Comparison of ENCODE assay signal across 15 cellular contexts in genomic region chrX:113529425-113530013, GRCh38.
DNase-seq lines count a peak whose midpoint lies in the region; ATAC-seq lines count a peak whose summit lies in the region.
"Had no signal": no experiment of that assay in that cellular context is flagged by ENCODE, and none has a peak within 500 bp of the region (broad histone marks: within the 10 kb centered on the region; RNA-seq: fewer than 3 reads in every experiment).

No MANE protein-coding gene starts in this region.

- H3K4me1 Mint-ChIP-seq in naive B cell: no peaks in the 10 kb centered on the region

- in situ Hi-C loops in ACHN (cut with HindIII; ENCODE audit: low pct_ligation_motif_present, low pct_unique_long_range_greater_than_20kb, low sequenced_read_pairs): no loop called here

- no peak overlapping the region for H3K4me3 Mint-ChIP-seq in naive B cell
- H3K4me3 Mint-ChIP-seq: B cell; CD8-positive, alpha-beta T cell had no signal

- peaks cover 0 to 3% (median 0%) of the 10 kb centered on the region in 7 donors for H3K9me3 Mint-ChIP-seq in naive B cell
- H3K9me3 Mint-ChIP-seq: CD8-positive, alpha-beta T cell had no signal

- DNase-seq in naive B cell (no peak), ACHN (no peak), HuH-7.5 (ENCODE audit: low spot score) (no peak)
- DNase-seq: C1 segment of cervical spinal cord; CD8-positive, alpha-beta T cell; COR-L47; DND-41; GF-D8 had no signal

- ATAC-seq in GM18520 (IDR thresholded peaks at IDR 0.05; ENCODE audit: unreplicated experiment): peak; percentile 53
- peak; percentile 53 for ATAC-seq in GM19351 (IDR thresholded peaks at IDR 0.05; ENCODE audit: unreplicated experiment)
- ATAC-seq in HG03432 (IDR thresholded peaks at IDR 0.05; ENCODE audit: unreplicated experiment): peak; percentile 69
- ATAC-seq in naive B cell (ENCODE audit: low read depth in 2 of 2): peak; percentile 53 to 57
- ATAC-seq in GM19452 (IDR thresholded peaks at IDR 0.05; ENCODE audit: unreplicated experiment): no peak
- ATAC-seq in GM21717 (IDR thresholded peaks at IDR 0.05; ENCODE audit: unreplicated experiment): no peak
- ATAC-seq: CD8-positive, alpha-beta T cell; HepG2 had no signal

- H3K27me3 Mint-ChIP-seq in naive B cell: no peaks in the 10 kb centered on the region
- H3K27me3 Mint-ChIP-seq: B cell had no signal

- no peak overlapping the region for H3K27ac Mint-ChIP-seq in naive B cell
- H3K27ac Mint-ChIP-seq: B cell; CD8-positive, alpha-beta T cell had no signal

- no peaks in the 10 kb centered on the region for H3K36me3 Mint-ChIP-seq in naive B cell
- H3K36me3 Mint-ChIP-seq: CD8-positive, alpha-beta T cell had no signal

Comparison
In these comparisons a context has a peak if more than half of its experiments do, and no peak if none do; other contexts are left out.
1. ATAC-seq: peak in GM18520 (single experiment), GM19351 (single experiment), HG03432 (single experiment) and naive B cell (2 of 2); none in GM19452 (single experiment) and GM21717 (single experiment).